ENCODE assay signal across 9 cellular contexts in genomic region chr1:98053471-98054366, GRCh38.
A peak's percentile ranks its signal among the peaks of the same experiment; 100 is the strongest.
DNase-seq lines count a peak whose midpoint lies in the region; ATAC-seq, FAIRE-seq and TF ChIP-seq lines count a peak whose summit lies in the region.
"Had no signal": no experiment of that assay in that cellular context is flagged by ENCODE, and none has a peak within 500 bp of the region (broad histone marks: within the 10 kb centered on the region; RNA-seq: fewer than 3 reads in every experiment).

No MANE protein-coding gene starts in this region.

- H3K36me3 ChIP-seq in CD4-positive, CD25-positive, alpha-beta regulatory T cell (ENCODE audit: control insufficient read depth, insufficient read depth, low read length) = no peaks in the 10 kb centered on the region
- H3K36me3 ChIP-seq in neuron (ENCODE audit: insufficient read depth, low read length) (no peaks in the 10 kb centered on the region), upper lobe of left lung (no peaks in the 10 kb centered on the region)

- H3K4me3 Mint-ChIP-seq in CD4-positive, CD25-positive, alpha-beta regulatory T cell = peak overlapping the region in 2 of 4 donors; percentile 60 to 63

- peak overlapping the region; percentile 39 for H2AFZ ChIP-seq in neuron (ENCODE audit: low read depth, low read length)

- H3K9me3 ChIP-seq in CD4-positive, CD25-positive, alpha-beta regulatory T cell (ENCODE audit: control insufficient read depth in 2 of 2, low read length in 2 of 2) = no peaks in the 10 kb centered on the region
- H3K9me3 ChIP-seq in neuron (ENCODE audit: low read length) (no peaks in the 10 kb centered on the region), upper lobe of left lung (no peaks in the 10 kb centered on the region)

- H3K9me3 Mint-ChIP-seq in CD4-positive, CD25-positive, alpha-beta regulatory T cell = peaks cover 0 to 4% (median 0%) of the 10 kb centered on the region in 7 donors

- peak in 2 of 3 donors; percentile 49 to 54 for DNase-seq in CD4-positive, CD25-positive, alpha-beta regulatory T cell
- DNase-seq in GM19239 (ENCODE audit: insufficient read length, low spot score) (peak; percentile 40), NOMO-1 treated with DMSO at 0.1 percent for 48 hours (lab: John Stamatoyannopoulos, UW; ENCODE audit: unreplicated experiment) (peak; percentile 19), germinal center (ENCODE audit: low spot score) (peak; percentile 64), upper lobe of left lung (peak; percentile 46 to 95)
- peak; percentile 61 for DNase-seq in activated naive CD4-positive, alpha-beta T cell treated with Interleukin-2 at 50 U/mL for 16 hours

- H3K27me3 ChIP-seq in CD4-positive, CD25-positive, alpha-beta regulatory T cell (ENCODE audit: control insufficient read depth, insufficient read depth, low read length) = peaks cover 46% of the 10 kb centered on the region
- no peaks in the 10 kb centered on the region for H3K27me3 ChIP-seq in neuron (ENCODE audit: insufficient read depth, low read length)
- H3K27me3 ChIP-seq in upper lobe of left lung = peaks cover 0 to 22% (median 6%) of the 10 kb centered on the region in 4 donors

- H3K36me3 Mint-ChIP-seq in CD4-positive, CD25-positive, alpha-beta regulatory T cell = no peaks in the 10 kb centered on the region

- 2 to 5% methylated on average over 23 to 68 of the region's 81 CpGs for WGBS in upper lobe of left lung, 2 donors

- peak; percentile 48 for FAIRE-seq in GM19239 (lab: Jason Lieb, UNC)
- FAIRE-seq: TTC549 had no signal

- H3K4me1 Mint-ChIP-seq in CD4-positive, CD25-positive, alpha-beta regulatory T cell = peaks cover 0 to 20% (median 12%) of the 10 kb centered on the region in 4 donors

- H3K27ac Mint-ChIP-seq in CD4-positive, CD25-positive, alpha-beta regulatory T cell = no peak overlapping the region

- TF ChIP-seq EP300 in upper lobe of left lung (IDR thresholded peaks at IDR 0.05) = no peak

- TF ChIP-seq POLR2A in upper lobe of left lung (IDR thresholded peaks at IDR 0.05) = no peak

- no peak overlapping the region for H3K4me3 ChIP-seq in CD4-positive, CD25-positive, alpha-beta regulatory T cell (ENCODE audit: low read depth, low read length)
- H3K4me3 ChIP-seq in neuron (ENCODE audit: low read length) (peak overlapping the region; percentile 45), upper lobe of left lung (peak overlapping the region; percentile 6 to 56 (median 48))

- ATAC-seq in CD4-positive, CD25-positive, alpha-beta regulatory T cell (ENCODE audit: low read depth in 2 of 2) = peak; percentile 77 to 87
- ATAC-seq in HG03280 (IDR thresholded peaks at IDR 0.05; ENCODE audit: unreplicated experiment) (peak; percentile 97), upper lobe of left lung (ENCODE audit: low FRiP score in 2 of 2) (peak; percentile 93 to 98)

- H3K27me3 Mint-ChIP-seq in CD4-positive, CD25-positive, alpha-beta regulatory T cell = peaks cover 77% of the 10 kb centered on the region

- no peak overlapping the region for H3K27ac ChIP-seq in CD4-positive, CD25-positive, alpha-beta regulatory T cell (ENCODE audit: insufficient read depth, low read length, poor library complexity, severe bottlenecking)
- H3K27ac ChIP-seq in upper lobe of left lung = no peak overlapping the region

- peak; percentile 87 to 96 (median 92) for TF ChIP-seq CTCF in upper lobe of left lung (IDR thresholded peaks at IDR 0.05)

- peaks cover 17% of the 10 kb centered on the region for H3K4me1 ChIP-seq in CD4-positive, CD25-positive, alpha-beta regulatory T cell (ENCODE audit: control insufficient read depth, insufficient read depth, low read length, poor library complexity, severe bottlenecking)
- H3K4me1 ChIP-seq in neuron (ENCODE audit: insufficient read depth, low read length) (peaks cover 5% of the 10 kb centered on the region), upper lobe of left lung (peaks cover 10 to 25% (median 17%) of the 10 kb centered on the region in 4 donors)

Comparison
In these comparisons a context has a peak if more than half of its experiments do, and no peak if none do; other contexts are left out.
1. DNase-seq: peak in every context shown above with its lines; median percentile 70 in upper lobe of left lung; 64 in germinal center; 61 in activated naive CD4-positive, alpha-beta T cell treated with Interleukin-2 at 50 U/mL for 16 hours; 52 in CD4-positive, CD25-positive, alpha-beta regulatory T cell; 40 in GM19239; 19 in NOMO-1 treated with DMSO at 0.1 percent for 48 hours.